In genomic region chr22:22720724-22721261, GRCh38 we compare ENCODE assay signal across 8 cellular contexts.
A peak's percentile ranks its signal among the peaks of the same experiment; 100 is the strongest.
DNase-seq lines count a peak whose midpoint lies in the region; ATAC-seq lines count a peak whose summit lies in the region.

No MANE protein-coding gene starts in this region.

- DNase-seq in T-helper 2 cell treated with Interferon-gamma antibody and Interleukin-4, amounts not matched to agents 5 μg/mL and 100 μg/mL, for 36 hours (ENCODE audit: low spot score), result no peak
- DNase-seq in midbrain (lab: John Stamatoyannopoulos, UW) (peak; percentile 12), Kasumi-1 (lab: John Stamatoyannopoulos, UW) (no peak), NCI-H446 treated with DMSO at 0.1 percent for 48 hours (lab: John Stamatoyannopoulos, UW) (no peak), posterior vena cava (ENCODE audit: low spot score) (no peak)

- ATAC-seq in GM18868 (IDR thresholded peaks at IDR 0.05; ENCODE audit: unreplicated experiment), result peak; percentile 76
- peak; percentile 51 for ATAC-seq in HG02840 (IDR thresholded peaks at IDR 0.05; ENCODE audit: low FRiP score, unreplicated experiment)
- ATAC-seq in GM18519 (IDR thresholded peaks at IDR 0.05; ENCODE audit: low FRiP score, unreplicated experiment), result no peak

- intact Hi-C loops in posterior vena cava (cut with DNase I), result no loop called here

- no peaks in the 10 kb centered on the region for H3K9me3 Mint-ChIP-seq in T-helper 2 cell treated with Interferon-gamma antibody and Interleukin-4, amounts not matched to agents 5 μg/mL and 100 μg/mL, for 36 hours

- peaks cover 4% of the 10 kb centered on the region for H3K27me3 Mint-ChIP-seq in T-helper 2 cell treated with Interferon-gamma antibody and Interleukin-4, amounts not matched to agents 5 μg/mL and 100 μg/mL, for 36 hours (ENCODE audit: low read depth)

- H3K27ac Mint-ChIP-seq in T-helper 2 cell treated with Interferon-gamma antibody and Interleukin-4, amounts not matched to agents 5 μg/mL and 100 μg/mL, for 36 hours, result peak overlapping the region; percentile 20

- H3K4me1 Mint-ChIP-seq in T-helper 2 cell treated with Interferon-gamma antibody and Interleukin-4, amounts not matched to agents 5 μg/mL and 100 μg/mL, for 36 hours (ENCODE audit: low read depth), result peaks cover 28% of the 10 kb centered on the region

- H3K36me3 Mint-ChIP-seq in T-helper 2 cell treated with Interferon-gamma antibody and Interleukin-4, amounts not matched to agents 5 μg/mL and 100 μg/mL, for 36 hours (ENCODE audit: low read depth), result no peaks in the 10 kb centered on the region

- H3K4me3 Mint-ChIP-seq in T-helper 2 cell treated with Interferon-gamma antibody and Interleukin-4, amounts not matched to agents 5 μg/mL and 100 μg/mL, for 36 hours, result no peak overlapping the region
